Comparison of ENCODE assay signal across 17 cellular contexts in the genomic region with DNA sequence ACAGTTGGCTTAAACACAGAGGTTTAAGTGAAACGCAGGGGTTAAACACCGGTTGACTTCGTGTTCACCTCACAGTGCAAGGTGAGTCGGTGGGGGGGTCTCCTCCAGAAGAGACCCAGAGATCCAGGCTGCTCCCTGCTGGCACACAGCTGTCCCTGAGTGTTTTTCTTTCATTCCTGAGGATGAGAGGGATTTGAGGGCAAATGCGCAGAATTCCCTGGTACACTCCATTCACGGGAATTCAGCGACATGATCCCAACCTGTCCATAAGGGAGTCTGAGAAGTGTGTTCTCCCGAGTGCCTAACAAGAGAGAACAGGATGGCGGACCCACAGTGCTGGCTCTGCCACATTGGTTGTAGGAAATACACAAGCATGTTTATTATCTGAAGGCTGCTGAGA.
DNase-seq lines count a peak whose midpoint lies in the region; ATAC-seq and TF ChIP-seq lines count a peak whose summit lies in the region.
"Had no signal": no experiment of that assay in that cellular context is flagged by ENCODE, and none has a peak within 500 bp of the region (broad histone marks: within the 10 kb centered on the region; RNA-seq: fewer than 3 reads in every experiment).

No MANE protein-coding gene starts in this region.

- H3K4me3 ChIP-seq in right atrium auricular region = no peak overlapping the region
- no peak overlapping the region for H3K4me3 ChIP-seq in heart right ventricle
- H3K4me3 ChIP-seq in endodermal cell (ENCODE audit: low read length) = no peak overlapping the region
- no peak overlapping the region for H3K4me3 ChIP-seq in sigmoid colon
- peak overlapping the region; percentile 46 to 62 for H3K4me3 ChIP-seq in testis
- H3K4me3 ChIP-seq in foreskin fibroblast (ENCODE audit: low read depth in 1 of 2, low read length in 2 of 2) = no peak overlapping the region

- peaks cover 0 to 10% of the 10 kb centered on the region in 2 donors for H3K4me1 ChIP-seq in right atrium auricular region
- H3K4me1 ChIP-seq in heart right ventricle = peaks cover 0 to 13% (median 5%) of the 10 kb centered on the region in 9 donors
- H3K4me1 ChIP-seq in endodermal cell (ENCODE audit: control insufficient read depth, insufficient read depth, low read length) = no peaks in the 10 kb centered on the region
- peaks cover 0 to 12% (median 0%) of the 10 kb centered on the region in 4 donors for H3K4me1 ChIP-seq in sigmoid colon
- no peaks in the 10 kb centered on the region for H3K4me1 ChIP-seq in testis

- ATAC-seq in heart right ventricle = no peak

- peaks cover 5% of the 10 kb centered on the region for H3K4me1 Mint-ChIP-seq in endodermal cell

- H3K36me3 Mint-ChIP-seq in endodermal cell (ENCODE audit: low read depth) = peaks cover 2% of the 10 kb centered on the region

- no peak for TF ChIP-seq EP300 in sigmoid colon (IDR thresholded peaks at IDR 0.05)

- intact Hi-C loops in heart right ventricle (cut with DNase I) = loop anchor here in 1 of 10 donors (10.0 kb wide), 1 partner anchor 104 kb away; no protein-coding TSS in a partner anchor
- intact Hi-C loops in sigmoid colon (cut with DNase I) = no loop called here
- intact Hi-C loops in testis (cut with DNase I; ENCODE audit: low total_unique reads) = no loop called here
- intact Hi-C loops in posterior cingulate gyrus (cut with DNase I) = no loop called here

- DNase-seq in right atrium auricular region (ENCODE audit: low spot score) = peak; percentile 28
- no peak for DNase-seq in heart right ventricle
- peak; percentile 25 for DNase-seq in endodermal cell
- DNase-seq in sigmoid colon = peak; percentile 39
- DNase-seq in testis = no peak
- DNase-seq in posterior cingulate gyrus = no peak
- DNase-seq in GM03348 (ENCODE audit: low spot score) = no peak
- DNase-seq in foreskin fibroblast = no peak
- DNase-seq: C1 segment of cervical spinal cord; Calu3; CD4-positive, alpha-beta memory T cell; COR-L47; DMS53; DMS79 treated with DMSO at 0.1 percent for 48 hours; GF-D8; GOT3; HCEC 1CT had no signal

- H3K9me3 ChIP-seq in right atrium auricular region = no peaks in the 10 kb centered on the region
- H3K9me3 ChIP-seq in heart right ventricle = no peaks in the 10 kb centered on the region
- H3K9me3 ChIP-seq in endodermal cell (ENCODE audit: control insufficient read depth, low read length) = no peaks in the 10 kb centered on the region
- H3K9me3 ChIP-seq in sigmoid colon = no peaks in the 10 kb centered on the region
- H3K9me3 ChIP-seq in testis = no peaks in the 10 kb centered on the region

- TF ChIP-seq CTCF in right atrium auricular region (IDR thresholded peaks at IDR 0.05) (no peak), heart right ventricle (IDR thresholded peaks at IDR 0.05) (no peak), endodermal cell (conservative IDR thresholded peaks at IDR 0.05) (no peak), sigmoid colon (IDR thresholded peaks at IDR 0.05) (no peak), testis (IDR thresholded peaks at IDR 0.05) (no peak), foreskin fibroblast (IDR thresholded peaks at IDR 0.05; ENCODE audit: low read depth, low read length) (no peak)

- 81 to 82% methylated on average over 9 of the region's 9 CpGs for WGBS in heart right ventricle, 2 donors
- 92 to 93% methylated on average over 8 to 9 of the region's 9 CpGs for WGBS in endodermal cell (ENCODE audit: insufficient coverage in 1 of 2, insufficient read length in 1 of 2), 2 experiments
- WGBS in sigmoid colon, 2 donors = 84% methylated on average over 9 of the region's 9 CpGs
- 69 to 74% methylated on average over 9 of the region's 9 CpGs for WGBS in testis, 2 donors

- H3K4me3 Mint-ChIP-seq in endodermal cell = no peak overlapping the region

- TF ChIP-seq POLR2A in sigmoid colon (IDR thresholded peaks at IDR 0.05) (no peak), testis (IDR thresholded peaks at IDR 0.05) (no peak)

- peaks cover 48% of the 10 kb centered on the region for H3K27me3 Mint-ChIP-seq in endodermal cell (ENCODE audit: insufficient read depth)

- H3K36me3 ChIP-seq in right atrium auricular region = no peaks in the 10 kb centered on the region
- H3K36me3 ChIP-seq in heart right ventricle = no peaks in the 10 kb centered on the region
- H3K36me3 ChIP-seq in endodermal cell (ENCODE audit: control insufficient read depth, insufficient read depth, low read length) = no peaks in the 10 kb centered on the region
- no peaks in the 10 kb centered on the region for H3K36me3 ChIP-seq in sigmoid colon
- no peaks in the 10 kb centered on the region for H3K36me3 ChIP-seq in testis (ENCODE audit: low read depth, missing control alignments)

- H3K27ac Mint-ChIP-seq in endodermal cell = no peak overlapping the region
- H3K27ac Mint-ChIP-seq: CD4-positive, alpha-beta memory T cell had no signal

- no peak overlapping the region for H3K9ac ChIP-seq in endodermal cell (ENCODE audit: extremely low read depth, low read length, poor library complexity, severe bottlenecking)

- H3K9me3 Mint-ChIP-seq in endodermal cell = no peaks in the 10 kb centered on the region

- H3K27ac ChIP-seq in right atrium auricular region (no peak overlapping the region), heart right ventricle (no peak overlapping the region), endodermal cell (ENCODE audit: low read depth, low read length) (no peak overlapping the region), sigmoid colon (no peak overlapping the region), testis (no peak overlapping the region)

- H3K27me3 ChIP-seq in right atrium auricular region (no peaks in the 10 kb centered on the region), heart right ventricle (peaks cover 0 to 16% (median 0%) of the 10 kb centered on the region in 7 donors), endodermal cell (ENCODE audit: control insufficient read depth, insufficient read depth, low read length, poor library complexity, severe bottlenecking) (no peaks in the 10 kb centered on the region), sigmoid colon (no peaks in the 10 kb centered on the region), testis (no peaks in the 10 kb centered on the region)

Comparison
In these comparisons a context has a peak if more than half of its experiments do, and no peak if none do; other contexts are left out.
1. DNase-seq: peak in right atrium auricular region (single experiment), endodermal cell (single experiment) and sigmoid colon (single experiment); none in heart right ventricle (0 of 2), testis (single experiment), posterior cingulate gyrus (0 of 10), GM03348 (single experiment) and foreskin fibroblast (0 of 2).
2. H3K4me3 ChIP-seq: peak in testis (2 of 2); none in right atrium auricular region (0 of 2), heart right ventricle (0 of 10), endodermal cell (single experiment), sigmoid colon (0 of 4) and foreskin fibroblast (0 of 2).